27 cellular contexts compared by ENCODE assay signal in the genomic region with DNA sequence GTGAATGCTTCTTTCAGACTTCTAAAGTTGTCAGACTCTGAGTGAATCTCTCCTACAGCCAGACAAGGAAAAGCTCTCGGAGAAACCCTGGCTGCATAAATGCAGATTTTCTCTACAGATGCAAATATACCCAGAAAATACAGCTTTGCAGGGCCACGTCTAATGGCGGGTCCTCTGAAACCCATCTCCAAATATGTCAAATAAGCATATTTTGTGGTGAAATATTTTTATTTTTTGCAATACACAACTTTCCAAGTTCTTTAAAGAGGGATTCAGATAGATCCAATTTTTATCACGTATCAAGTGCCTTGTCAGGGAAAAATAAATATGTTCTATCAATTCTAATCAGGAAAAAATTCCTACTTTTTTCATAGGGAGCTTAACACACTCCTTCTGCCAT.
DNase-seq lines count a peak whose midpoint lies in the region; ATAC-seq, FAIRE-seq and TF ChIP-seq lines count a peak whose summit lies in the region.
"Had no signal": no experiment of that assay in that cellular context is flagged by ENCODE, and none has a peak within 500 bp of the region (broad histone marks: within the 10 kb centered on the region; RNA-seq: fewer than 3 reads in every experiment).

No MANE protein-coding gene starts in this region.

- no peak for TF ChIP-seq RAD21 in HepG2 (CRISPR knock-in tag; IDR thresholded peaks at IDR 0.05)
- no peak for TF ChIP-seq RAD21 in IMR-90 (IDR thresholded peaks at IDR 0.05; ENCODE audit: low read length)
- no peak for TF ChIP-seq RAD21 in K562 (CRISPR knock-in tag; conservative IDR thresholded peaks at IDR 0.05 in 1 of 2, IDR thresholded peaks at IDR 0.05 in 1 of 2)

- no peak for TF ChIP-seq CTCF in HepG2 (CRISPR knock-in tag; IDR thresholded peaks at IDR 0.05)
- TF ChIP-seq CTCF in right lobe of liver (IDR thresholded peaks at IDR 0.05): no peak
- TF ChIP-seq CTCF in IMR-90 (conservative IDR thresholded peaks at IDR 0.05; ENCODE audit: low read depth, low read length): no peak
- TF ChIP-seq CTCF in K562 (IDR thresholded peaks at IDR 0.05 in 2 of 3, conservative IDR thresholded peaks at IDR 0.05 in 1 of 3; ENCODE audit: insufficient read depth in 2 of 3, low read depth in 1 of 3, low read length in 3 of 3): no peak
- TF ChIP-seq CTCF in activated CD8-positive, alpha-beta T cell treated with anti-CD3 and anti-CD28 coated beads for 36 hours (IDR thresholded peaks at IDR 0.05): no peak

- H3K4me3 Mint-ChIP-seq in activated CD8-positive, alpha-beta T cell treated with anti-CD3 and anti-CD28 coated beads for 36 hours: no peak overlapping the region
- H3K4me3 Mint-ChIP-seq: CD14-positive monocyte; CD4-positive, alpha-beta memory T cell; CD4-positive, CD25-positive, alpha-beta regulatory T cell; CD8-positive, alpha-beta memory T cell had no signal

- H3K4me3 ChIP-seq in HepG2 (replicated peaks in 1 of 3; ENCODE audit: insufficient read depth in 1 of 3, low read depth in 2 of 3, low read length in 3 of 3): no peak overlapping the region
- H3K4me3 ChIP-seq in right lobe of liver: no peak overlapping the region
- H3K4me3 ChIP-seq in IMR-90 (ENCODE audit: insufficient read depth, low read depth, low read length): no peak overlapping the region
- no peak overlapping the region for H3K4me3 ChIP-seq in K562
- H3K4me3 ChIP-seq: BLaER1, GM12878 had no signal

- no peak overlapping the region for H2BK120ac ChIP-seq in IMR-90 (ENCODE audit: low read depth, low read length)

- no peak overlapping the region for H3K27ac Mint-ChIP-seq in activated CD8-positive, alpha-beta T cell treated with anti-CD3 and anti-CD28 coated beads for 36 hours
- H3K27ac Mint-ChIP-seq: CD14-positive monocyte; CD4-positive, alpha-beta memory T cell; CD8-positive, alpha-beta memory T cell had no signal

- H3K79me1 ChIP-seq in IMR-90 (ENCODE audit: low read depth in 1 of 2, low read length in 2 of 2): no peaks in the 10 kb centered on the region

- H3K9me3 ChIP-seq in HepG2 (ENCODE audit: low read length) (no peaks in the 10 kb centered on the region), right lobe of liver (no peaks in the 10 kb centered on the region), IMR-90 (ENCODE audit: control insufficient read depth, insufficient read depth, low read length) (peaks cover 7% of the 10 kb centered on the region), K562 (replicated peaks; ENCODE audit: control insufficient read depth, insufficient read depth, low read depth, low read length) (no peaks in the 10 kb centered on the region; the same call in 1 of the 2 replicates)
- H3K9me3 ChIP-seq: BE2C, BLaER1 had no signal

- H2BK20ac ChIP-seq in IMR-90 (ENCODE audit: low read depth, low read length): no peak overlapping the region

- TF ChIP-seq POLR2A in HepG2 (IDR thresholded peaks at IDR 0.05; ENCODE audit: insufficient read depth in 1 of 2, low read depth in 2 of 2, low read length in 2 of 2) (no peak), right lobe of liver (IDR thresholded peaks at IDR 0.05) (no peak), IMR-90 (IDR thresholded peaks at IDR 0.05; ENCODE audit: low read depth, low read length) (no peak), K562 (conservative IDR thresholded peaks at IDR 0.05) (no peak)

- H4K20me1 ChIP-seq in HepG2 (ENCODE audit: insufficient read depth, low read length): no peaks in the 10 kb centered on the region
- H4K20me1 ChIP-seq in IMR-90 (ENCODE audit: insufficient read depth, low read length): no peaks in the 10 kb centered on the region
- H4K20me1 ChIP-seq in K562 (replicated peaks; ENCODE audit: control insufficient read depth, insufficient read depth, low read length): no peaks in the 10 kb centered on the region
- H4K20me1 ChIP-seq: BLaER1 had no signal

- DNase-seq in HepG2 (ENCODE audit: low spot score): no peak
- DNase-seq in right lobe of liver: no peak
- DNase-seq in IMR-90: no peak
- no peak for DNase-seq in K562 (ENCODE audit: extremely low read depth in 1 of 4, low spot score in 3 of 4)
- DNase-seq in activated CD8-positive, alpha-beta T cell treated with anti-CD3 and anti-CD28 coated beads for 36 hours: no peak
- DNase-seq: ACHN; BE2C; C1 segment of cervical spinal cord; CD4-positive, alpha-beta memory T cell; CD4-positive, CD25-positive, alpha-beta regulatory T cell; CD8-positive, alpha-beta memory T cell; COR-L47; DMS 273 treated with DMSO at 0.1 percent for 48 hours; DMS153; DMS53; DMS79; DND-41; EL; GDM1 had no signal

- H3K23ac ChIP-seq in IMR-90 (ENCODE audit: low read depth, low read length): no peak overlapping the region

- no peaks in the 10 kb centered on the region for H3K9me1 ChIP-seq in IMR-90 (ENCODE audit: insufficient read depth, low read length)
- no peaks in the 10 kb centered on the region for H3K9me1 ChIP-seq in K562 (ENCODE audit: control insufficient read depth, insufficient read depth, low read length)

- no peak overlapping the region for H4K8ac ChIP-seq in IMR-90 (ENCODE audit: low read depth in 2 of 2, low read length in 2 of 2)

- intact Hi-C loops in HepG2 (cut with micrococcal nuclease; ENCODE audit: unreplicated experiment): no loop called here
- intact Hi-C loops in right lobe of liver (cut with DNase I): no loop called here
- intact Hi-C loops in IMR-90 (cut with micrococcal nuclease): no loop called here
- intact Hi-C loops in K562 (cut with micrococcal nuclease): no loop called here
- intact Hi-C loops in activated CD8-positive, alpha-beta T cell treated with anti-CD3 and anti-CD28 coated beads for 36 hours (cut with micrococcal nuclease): no loop called here

- H3K14ac ChIP-seq in IMR-90 (replicated peaks; ENCODE audit: low read depth, low read length): no peak overlapping the region

- no peaks in the 10 kb centered on the region for H3K36me3 ChIP-seq in HepG2 (replicated peaks in 1 of 2; ENCODE audit: control insufficient read depth in 1 of 2, insufficient read depth in 2 of 2, low read length in 2 of 2)
- H3K36me3 ChIP-seq in right lobe of liver: no peaks in the 10 kb centered on the region
- no peaks in the 10 kb centered on the region for H3K36me3 ChIP-seq in IMR-90 (ENCODE audit: control insufficient read depth, insufficient read depth, low read length)
- H3K36me3 ChIP-seq in K562 (ENCODE audit: control insufficient read depth, insufficient read depth, low read length): no peaks in the 10 kb centered on the region
- H3K36me3 ChIP-seq: BE2C, BLaER1 had no signal

- no peak overlapping the region for H2AK5ac ChIP-seq in IMR-90 (ENCODE audit: low read depth, low read length)

- H3K9me3 Mint-ChIP-seq in activated CD8-positive, alpha-beta T cell treated with anti-CD3 and anti-CD28 coated beads for 36 hours: peaks cover 4% of the 10 kb centered on the region

- no peak overlapping the region for H4K91ac ChIP-seq in IMR-90 (ENCODE audit: insufficient read depth, low read depth, low read length)

- TF ChIP-seq EP300 in HepG2 (IDR thresholded peaks at IDR 0.05; ENCODE audit: low read depth in 2 of 2, low read length in 2 of 2) (no peak), HepG2 (CRISPR knock-in tag; IDR thresholded peaks at IDR 0.05; ENCODE audit: borderline replicate concordance) (no peak), K562 (IDR thresholded peaks at IDR 0.05; ENCODE audit: low read length) (no peak)

- WGBS in HepG2 (ENCODE audit: low lambda C conversion rate): 71% methylated on average over 4 of the region's 4 CpGs
- WGBS in right lobe of liver (ENCODE audit: insufficient coverage, low coverage, low lambda C conversion rate, missing lambda C conversion rate): 78% methylated on average over 4 of the region's 4 CpGs
- WGBS in IMR-90 (ENCODE audit: extremely low coverage in 2 of 2, insufficient read length in 1 of 2), 2 experiments: no CpG with 5 or more reads among the region's 4 CpGs
- 0% methylated on average over 4 of the region's 4 CpGs for WGBS in K562 (ENCODE audit: insufficient coverage, low coverage, missing lambda C conversion rate)

- CTCF ChIA-PET in HepG2 (lab: Yijun Ruan, JAX; ENCODE audit: low intra/inter-chr PET ratio, low total read pairs) (no interaction called here), IMR-90 (lab: Yijun Ruan, JAX) (no interaction called here), K562 (lab: Yijun Ruan, JAX; ENCODE audit: low intra/inter-chr PET ratio) (no interaction called here)
- CTCF ChIA-PET in activated CD8-positive, alpha-beta T cell treated with anti-CD3 and anti-CD28 coated beads for 36 hours (lab: Charles Lee): no interaction called here

- H3K27ac ChIP-seq in HepG2 (ENCODE audit: extremely low read length, insufficient read depth, low read length) (no peak overlapping the region), right lobe of liver (no peak overlapping the region), IMR-90 (ENCODE audit: insufficient read depth, low read length) (no peak overlapping the region), K562 (ENCODE audit: extremely low read depth, low read depth, low read length) (no peak overlapping the region)
- H3K27ac ChIP-seq: 22Rv1, BLaER1 had no signal

- H3K4me2 ChIP-seq in HepG2 (ENCODE audit: low read depth, low read length) (no peak overlapping the region), IMR-90 (ENCODE audit: low read depth, low read length) (no peak overlapping the region), K562 (ENCODE audit: insufficient read depth, low read length) (no peak overlapping the region)
- H3K4me2 ChIP-seq: BLaER1 had no signal

- no peak overlapping the region for H4K5ac ChIP-seq in IMR-90 (ENCODE audit: low read depth, low read length)

- H3K36me3 Mint-ChIP-seq in activated CD8-positive, alpha-beta T cell treated with anti-CD3 and anti-CD28 coated beads for 36 hours (ENCODE audit: low read depth): no peaks in the 10 kb centered on the region
- H3K36me3 Mint-ChIP-seq: CD14-positive monocyte; CD4-positive, alpha-beta memory T cell; CD4-positive, CD25-positive, alpha-beta regulatory T cell; CD8-positive, alpha-beta memory T cell had no signal

- no peak overlapping the region for H3K56ac ChIP-seq in IMR-90 (ENCODE audit: extremely low read depth, insufficient read depth, low read length)

- in situ Hi-C loops in HepG2 (cut with HindIII; ENCODE audit: extremely low pct_ligation_motif_present, low pct_unique_long_range_greater_than_20kb): no loop called here
- in situ Hi-C loops in IMR-90 (cut with MboI; ENCODE audit: low sequenced_read_pairs): no loop called here
- in situ Hi-C loops in K562 (cut with MboI): no loop called here

- dilution Hi-C loops in IMR-90 (cut with HindIII; ENCODE audit: low sequenced_read_pairs, unreplicated experiment): no loop called here

- H2AK9ac ChIP-seq in IMR-90 (replicated peaks; ENCODE audit: low read depth, low read length, poor library complexity): no peak overlapping the region

- POLR2A ChIA-PET in HepG2 (lab: Yijun Ruan, JAX): no interaction called here
- POLR2A ChIA-PET in IMR-90 (lab: Charles Lee; ENCODE audit: unreplicated experiment): no interaction called here
- POLR2A ChIA-PET in K562 (lab: Yijun Ruan, JAX): no interaction called here
- POLR2A ChIA-PET in activated CD8-positive, alpha-beta T cell treated with anti-CD3 and anti-CD28 coated beads for 36 hours (lab: Charles Lee): no interaction called here

- no TSS peak for BruUV-seq in HepG2 (replicated peaks; lab: Mats Ljungman, UMichigan)
- no TSS peak for BruUV-seq in IMR-90 (replicated peaks; lab: Mats Ljungman, UMichigan)
- no TSS peak for BruUV-seq in K562 (replicated peaks; lab: Mats Ljungman, UMichigan)

- no peak overlapping the region for H3K9ac ChIP-seq in HepG2 (ENCODE audit: insufficient read depth, low read depth, low read length)
- no peak overlapping the region for H3K9ac ChIP-seq in IMR-90 (ENCODE audit: low read depth, low read length)
- no peak overlapping the region for H3K9ac ChIP-seq in K562 (ENCODE audit: insufficient read depth in 1 of 2, low read depth in 2 of 2, low read length in 2 of 2)
- H3K9ac ChIP-seq: BLaER1 had no signal

- H3K27me3 Mint-ChIP-seq in activated CD8-positive, alpha-beta T cell treated with anti-CD3 and anti-CD28 coated beads for 36 hours: no peaks in the 10 kb centered on the region
- H3K27me3 Mint-ChIP-seq: CD4-positive, alpha-beta memory T cell; CD4-positive, CD25-positive, alpha-beta regulatory T cell; CD8-positive, alpha-beta memory T cell had no signal

- H3K27me3 ChIP-seq in HepG2 (ENCODE audit: control insufficient read depth in 1 of 2, insufficient read depth in 2 of 2, low read length in 2 of 2) (no peaks in the 10 kb centered on the region), right lobe of liver (no peaks in the 10 kb centered on the region), IMR-90 (ENCODE audit: control insufficient read depth, insufficient read depth, low read length) (no peaks in the 10 kb centered on the region), K562 (ENCODE audit: control insufficient read depth in 2 of 2, insufficient read depth in 2 of 2, low read length in 2 of 2) (no peaks in the 10 kb centered on the region)
- H3K27me3 ChIP-seq: BE2C, BLaER1 had no signal

- FAIRE-seq in HepG2 (lab: Jason Lieb, UNC) (no peak), K562 (lab: Jason Lieb, UNC) (no peak)
- FAIRE-seq: GM12878, GM12892, GM18507 had no signal

- no peaks in the 10 kb centered on the region for H3K4me1 Mint-ChIP-seq in activated CD8-positive, alpha-beta T cell treated with anti-CD3 and anti-CD28 coated beads for 36 hours (ENCODE audit: low read depth)
- H3K4me1 Mint-ChIP-seq: CD14-positive monocyte; CD4-positive, alpha-beta memory T cell; CD4-positive, CD25-positive, alpha-beta regulatory T cell; CD8-positive, alpha-beta memory T cell had no signal

- no peak overlapping the region for H3K4ac ChIP-seq in IMR-90 (ENCODE audit: low read depth, low read length)

- H3K79me2 ChIP-seq in HepG2 (ENCODE audit: insufficient read depth, low read length): no peaks in the 10 kb centered on the region
- H3K79me2 ChIP-seq in K562 (ENCODE audit: control insufficient read depth, insufficient read depth, low read length): no peaks in the 10 kb centered on the region

- no peak overlapping the region for H2BK15ac ChIP-seq in IMR-90 (ENCODE audit: low read depth, low read length)

- no peak overlapping the region for H2BK5ac ChIP-seq in IMR-90 (ENCODE audit: low read depth, low read length, poor library complexity, severe bottlenecking)

- no peak overlapping the region for H2AFZ ChIP-seq in HepG2 (ENCODE audit: low read length)
- H2AFZ ChIP-seq in IMR-90 (replicated peaks; ENCODE audit: low read length, poor library complexity): no peak overlapping the region
- H2AFZ ChIP-seq in K562 (ENCODE audit: low read depth, low read length): no peak overlapping the region

- no peak overlapping the region for H3K18ac ChIP-seq in IMR-90 (ENCODE audit: low read depth, low read length)

- no peak for ATAC-seq in HepG2
- no peak for ATAC-seq in right lobe of liver
- ATAC-seq in IMR-90 (ENCODE audit: low read depth): no peak
- ATAC-seq in K562: no peak
- no peak for ATAC-seq in GM19351 (IDR thresholded peaks at IDR 0.05; ENCODE audit: unreplicated experiment)
- ATAC-seq in HG02588 (IDR thresholded peaks at IDR 0.05; ENCODE audit: unreplicated experiment): no peak
- ATAC-seq in activated CD8-positive, alpha-beta T cell treated with anti-CD3 and anti-CD28 coated beads for 36 hours: no peak
- ATAC-seq: GM12878 had no signal

- H3K4me1 ChIP-seq in HepG2 (ENCODE audit: insufficient read depth, low read length) (peaks cover 15% of the 10 kb centered on the region), right lobe of liver (no peaks in the 10 kb centered on the region), IMR-90 (ENCODE audit: control insufficient read depth, insufficient read depth, low read length) (no peaks in the 10 kb centered on the region), K562 (replicated peaks in 1 of 2; ENCODE audit: control insufficient read depth in 2 of 2, insufficient read depth in 2 of 2, low read length in 2 of 2) (no peaks in the 10 kb centered on the region)
- H3K4me1 ChIP-seq: BE2C had no signal
